8 cellular contexts compared by ENCODE assay signal in the genomic region with DNA sequence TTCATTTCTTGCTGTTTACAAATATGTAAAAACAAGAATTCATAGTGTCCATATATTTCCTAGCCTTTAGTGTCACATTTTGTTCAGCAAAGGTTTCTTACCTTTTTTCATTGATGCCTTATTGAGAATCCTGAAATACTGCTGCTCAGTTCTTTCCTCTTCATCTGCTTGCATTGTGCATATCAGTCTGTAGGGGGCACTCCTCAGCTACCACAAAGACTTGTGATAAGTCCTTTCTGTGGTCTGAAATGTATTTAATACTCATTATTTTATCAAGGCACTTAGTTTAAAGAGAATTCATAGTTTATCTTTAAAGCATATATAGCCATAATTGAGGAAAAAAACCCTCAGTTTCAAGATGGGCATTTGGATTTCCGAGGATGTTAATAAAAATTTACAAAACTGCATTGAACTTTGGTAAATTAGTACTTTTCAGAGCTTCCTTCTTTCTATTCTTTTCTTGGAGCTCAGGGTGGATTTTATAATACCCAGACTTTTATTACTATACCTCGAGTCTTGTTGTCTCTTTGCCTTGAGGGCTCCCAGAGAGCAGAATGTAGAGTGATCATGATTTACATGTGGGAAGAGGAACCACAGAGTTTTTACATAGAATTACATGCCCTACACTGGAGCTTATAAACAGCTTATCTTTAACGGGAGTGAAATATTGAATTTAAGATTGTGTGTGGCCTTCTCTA.
A peak's percentile ranks its signal among the peaks of the same experiment; 100 is the strongest.
DNase-seq lines count a peak whose midpoint lies in the region; ATAC-seq and TF ChIP-seq lines count a peak whose summit lies in the region.

No MANE protein-coding gene starts in this region.

- H3K27ac ChIP-seq in OCI-LY1 (ENCODE audit: low read depth, low read length, poor library complexity, severe bottlenecking), result no peak overlapping the region

- H3K4me2 ChIP-seq in OCI-LY1 (ENCODE audit: low read length), result no peak overlapping the region

- H3K9me2 ChIP-seq in OCI-LY1 (ENCODE audit: low read depth, low read length), result no peaks in the 10 kb centered on the region

- H3K36me3 ChIP-seq in OCI-LY1 (ENCODE audit: insufficient read depth, low read length), result no peaks in the 10 kb centered on the region

- H3K4me1 ChIP-seq in OCI-LY1 (ENCODE audit: insufficient read depth, low read length, severe bottlenecking), result peaks cover 11% of the 10 kb centered on the region

- DNase-seq in DMS153 treated with DMSO at 0.1 percent for 48 hours (lab: John Stamatoyannopoulos, UW; ENCODE audit: unreplicated experiment), result peak; percentile 38
- DNase-seq in HPDE6-E6E7 (ENCODE audit: extremely low spot score), result peak; percentile 15
- DNase-seq in cerebellar cortex (ENCODE audit: low spot score), result peak; percentile 44
- peak; percentile 43 for DNase-seq in midbrain (lab: John Stamatoyannopoulos, UW)
- no peak for DNase-seq in ureter (ENCODE audit: low spot score)
- no peak for DNase-seq in stimulated activated naive CD4-positive, alpha-beta T cell treated with Interleukin-2 at 50 U/mL for 16 hours (lab: John Stamatoyannopoulos, UW)

- H3K4me3 ChIP-seq in OCI-LY1 (ENCODE audit: low read depth, low read length, poor library complexity, severe bottlenecking), result no peak overlapping the region

- H3F3A ChIP-seq in OCI-LY1 (ENCODE audit: insufficient read depth, low read length), result no peaks in the 10 kb centered on the region

- H3K79me2 ChIP-seq in OCI-LY1 (ENCODE audit: insufficient read depth, low read length), result no peaks in the 10 kb centered on the region

- H4K20me1 ChIP-seq in OCI-LY1 (ENCODE audit: insufficient read depth, low read length), result no peaks in the 10 kb centered on the region

- H2AFZ ChIP-seq in OCI-LY1 (ENCODE audit: low read length), result no peak overlapping the region

- no peak for ATAC-seq in HG03025 (IDR thresholded peaks at IDR 0.05; ENCODE audit: low FRiP score, unreplicated experiment)

- H3K9ac ChIP-seq in OCI-LY1 (ENCODE audit: low read length), result no peak overlapping the region

- H3K9me3 ChIP-seq in OCI-LY1 (ENCODE audit: low read length), result no peaks in the 10 kb centered on the region

- peak; percentile 90 for TF ChIP-seq CTCF in OCI-LY1 (IDR thresholded peaks at IDR 0.05; ENCODE audit: low read length)

- H3K27me3 ChIP-seq in OCI-LY1 (ENCODE audit: insufficient read depth, low read length), result no peaks in the 10 kb centered on the region

Comparison
In these comparisons a context has a peak if more than half of its experiments do, and no peak if none do; other contexts are left out.
1. DNase-seq: peak in DMS153 treated with DMSO at 0.1 percent for 48 hours (single experiment), HPDE6-E6E7 (single experiment), cerebellar cortex (single experiment) and midbrain (single experiment); none in ureter (single experiment) and stimulated activated naive CD4-positive, alpha-beta T cell treated with Interleukin-2 at 50 U/mL for 16 hours (single experiment).